Comparison of ENCODE assay signal across 13 cellular contexts in the genomic region with DNA sequence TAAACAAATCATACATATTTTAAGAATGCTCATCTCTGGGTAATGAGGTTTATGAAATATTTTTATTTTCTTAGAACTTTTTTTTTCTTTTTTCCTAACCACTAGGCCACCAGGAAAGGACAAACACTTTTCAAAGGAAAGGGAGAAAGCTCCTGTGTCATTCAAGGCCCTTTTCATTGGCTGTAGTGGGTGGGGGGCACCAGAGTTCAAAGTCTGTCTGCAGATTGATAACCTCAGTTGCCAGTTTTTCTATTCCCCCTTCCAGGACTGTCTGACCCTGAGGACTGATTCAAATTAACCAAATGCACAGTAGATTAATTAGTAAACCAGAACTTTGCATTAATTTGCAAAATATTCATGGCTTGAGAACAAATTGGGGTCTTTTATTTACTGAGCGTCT.
DNase-seq lines count a peak whose midpoint lies in the region; ATAC-seq, FAIRE-seq and TF ChIP-seq lines count a peak whose summit lies in the region.
"Had no signal": no experiment of that assay in that cellular context is flagged by ENCODE, and none has a peak within 500 bp of the region (broad histone marks: within the 10 kb centered on the region; RNA-seq: fewer than 3 reads in every experiment).

No MANE protein-coding gene starts in this region.

- TF ChIP-seq CTCF in right atrium auricular region (IDR thresholded peaks at IDR 0.05) (no peak), nephron (IDR thresholded peaks at IDR 0.05; ENCODE audit: unreplicated experiment in 3 of 3) (no peak)

- no peak for ATAC-seq in left ventricle myocardium superior
- no peak for ATAC-seq in effector memory CD8-positive, alpha-beta T cell (replicated peaks)
- no peak for ATAC-seq in GM18858 (IDR thresholded peaks at IDR 0.05; ENCODE audit: unreplicated experiment)

- H3K27ac Mint-ChIP-seq in effector memory CD8-positive, alpha-beta T cell, result peak overlapping the region; percentile 95
- peak overlapping the region; percentile 87 to 91 (median 89) for H3K27ac Mint-ChIP-seq in nephron

- H3K4me1 ChIP-seq in right atrium auricular region, result peaks cover 0 to 42% of the 10 kb centered on the region in 2 donors
- H3K4me1 ChIP-seq: HAP-1 had no signal

- H3K36me3 Mint-ChIP-seq in effector memory CD8-positive, alpha-beta T cell (ENCODE audit: insufficient read depth), result peaks cover 90% of the 10 kb centered on the region
- H3K36me3 Mint-ChIP-seq in nephron (ENCODE audit: low read depth), result peaks cover 13% of the 10 kb centered on the region

- H3K4me3 Mint-ChIP-seq in effector memory CD8-positive, alpha-beta T cell, result no peak overlapping the region
- no peak overlapping the region for H3K4me3 Mint-ChIP-seq in nephron

- intact Hi-C loops in left ventricle myocardium superior (cut with micrococcal nuclease), result no loop called here

- FAIRE-seq in RCC 7860 (lab: Jason Lieb, UNC), result no peak
- FAIRE-seq: TTC549 had no signal

- H3K27me3 Mint-ChIP-seq in effector memory CD8-positive, alpha-beta T cell, result no peaks in the 10 kb centered on the region
- H3K27me3 Mint-ChIP-seq in nephron (ENCODE audit: low read depth), result no peaks in the 10 kb centered on the region

- peak overlapping the region; percentile 79 to 90 for H3K27ac ChIP-seq in right atrium auricular region

- H3K27me3 ChIP-seq in right atrium auricular region, result no peaks in the 10 kb centered on the region

- no peaks in the 10 kb centered on the region for H3K36me3 ChIP-seq in right atrium auricular region

- H3K9me3 ChIP-seq in right atrium auricular region, result no peaks in the 10 kb centered on the region
- H3K9me3 ChIP-seq: HAP-1 had no signal

- H3K4me3 ChIP-seq in right atrium auricular region, result no peak overlapping the region
- H3K4me3 ChIP-seq: HAP-1, skin epidermis had no signal

- no peaks in the 10 kb centered on the region for H3K9me3 Mint-ChIP-seq in effector memory CD8-positive, alpha-beta T cell
- no peaks in the 10 kb centered on the region for H3K9me3 Mint-ChIP-seq in nephron

- peaks cover 22 to 30% of the 10 kb centered on the region in 2 donors for H3K4me1 Mint-ChIP-seq in effector memory CD8-positive, alpha-beta T cell (ENCODE audit: low read depth in 2 of 2)
- H3K4me1 Mint-ChIP-seq in nephron, result peaks cover 43% of the 10 kb centered on the region

- DNase-seq in right atrium auricular region (ENCODE audit: low spot score) (no peak), left ventricle myocardium superior (no peak), SHP77 (lab: John Stamatoyannopoulos, UW) (no peak), RCC 7860 (ENCODE audit: low spot score) (no peak), cortex of kidney (lab: John Stamatoyannopoulos, UW) (no peak)
- no peak for DNase-seq in effector memory CD8-positive, alpha-beta T cell
- DNase-seq: NCI-H1417 treated with DMSO at 0.1 percent for 48 hours, NCI-H510A treated with DMSO at 0.1 percent for 48 hours had no signal
